Comparison of ENCODE assay signal across 16 cellular contexts in genomic region chr19:54434862-54435174, GRCh38. TPM values are rescaled to one million over a fixed set of nuclear protein-coding genes. Genes with fewer than 3 reads are reported as not detected.
DNase-seq lines count a peak whose midpoint lies in the region; ATAC-seq, FAIRE-seq and TF ChIP-seq lines count a peak whose summit lies in the region.
"Had no signal": no experiment of that assay in that cellular context is flagged by ENCODE, and none has a peak within 500 bp of the region (broad histone marks: within the 10 kb centered on the region; RNA-seq: fewer than 3 reads in every experiment).

No MANE protein-coding gene starts in this region.

- TF ChIP-seq POLR2A in gastroesophageal sphincter (IDR thresholded peaks at IDR 0.05) = no peak

- H3K4me1 ChIP-seq in gastroesophageal sphincter = peaks cover 0 to 65% (median 31%) of the 10 kb centered on the region in 3 donors

- no peak for TF ChIP-seq CTCF in gastroesophageal sphincter (IDR thresholded peaks at IDR 0.05)

- TF ChIP-seq EP300 in gastroesophageal sphincter (IDR thresholded peaks at IDR 0.05) = no peak

- H3K27me3 Mint-ChIP-seq in activated CD8-positive, alpha-beta memory T cell treated with anti-CD3 and anti-CD28 coated beads, Interleukin-2, amount 10 ng/mL, durations not matched to agents 7 days and 5 days = no peaks in the 10 kb centered on the region

- WGBS in gastroesophageal sphincter (ENCODE audit: low coverage in 1 of 2), 2 donors = 0% methylated on average over 1 of the region's 12 CpGs

- ATAC-seq in activated CD8-positive, alpha-beta memory T cell treated with anti-CD3 and anti-CD28 coated beads, Interleukin-2, amount 10 ng/mL, durations not matched to agents 7 days and 5 days = peak; percentile 16
- ATAC-seq in stimulated activated effector memory CD8-positive, alpha-beta T cell treated with anti-CD3 and anti-CD28 coated beads, Interleukin-12 subunit alpha, Interleukin-12 subunit beta, amount 100 ng/mL, for 72 hours = no peak
- ATAC-seq in gastroesophageal sphincter = no peak

- peak overlapping the region; percentile 54 for H3K27ac Mint-ChIP-seq in activated CD8-positive, alpha-beta memory T cell treated with anti-CD3 and anti-CD28 coated beads, Interleukin-2, amount 10 ng/mL, durations not matched to agents 7 days and 5 days
- H3K27ac Mint-ChIP-seq in stimulated activated effector memory CD8-positive, alpha-beta T cell treated with anti-CD3 and anti-CD28 coated beads, Interleukin-12 subunit alpha, Interleukin-12 subunit beta, amount 100 ng/mL, for 72 hours = peak overlapping the region; percentile 32

- peaks cover 13% of the 10 kb centered on the region for H3K4me1 Mint-ChIP-seq in activated CD8-positive, alpha-beta memory T cell treated with anti-CD3 and anti-CD28 coated beads, Interleukin-2, amount 10 ng/mL, durations not matched to agents 7 days and 5 days
- H3K4me1 Mint-ChIP-seq in stimulated activated effector memory CD8-positive, alpha-beta T cell treated with anti-CD3 and anti-CD28 coated beads, Interleukin-12 subunit alpha, Interleukin-12 subunit beta, amount 100 ng/mL, for 72 hours = peaks cover 25% of the 10 kb centered on the region

- FAIRE-seq in RCC 7860 (lab: Jason Lieb, UNC) = no peak
- FAIRE-seq: bronchial epithelial cell had no signal

- H3K27ac ChIP-seq in gastroesophageal sphincter = no peak overlapping the region
- H3K27ac ChIP-seq: testis had no signal

- H3K4me3 ChIP-seq in gastroesophageal sphincter = no peak overlapping the region
- H3K4me3 ChIP-seq: testis had no signal

- CTCF ChIA-PET in activated CD8-positive, alpha-beta memory T cell treated with anti-CD3 and anti-CD28 coated beads, Interleukin-2, amount 10 ng/mL, durations not matched to agents 7 days and 5 days (lab: Charles Lee) = interaction anchor here (0.7 kb wide), 1 partner anchor 14 kb away, joined by 3 read pairs; the partner anchor contains the start of gene LENG8

- H3K9me3 ChIP-seq in gastroesophageal sphincter = no peaks in the 10 kb centered on the region
- H3K9me3 ChIP-seq: testis had no signal

- H3K36me3 ChIP-seq in gastroesophageal sphincter = peaks cover 0 to 6% of the 10 kb centered on the region in 2 donors

- H3K4me3 Mint-ChIP-seq in activated CD8-positive, alpha-beta memory T cell treated with anti-CD3 and anti-CD28 coated beads, Interleukin-2, amount 10 ng/mL, durations not matched to agents 7 days and 5 days = no peak overlapping the region
- peak overlapping the region; percentile 28 for H3K4me3 Mint-ChIP-seq in stimulated activated effector memory CD8-positive, alpha-beta T cell treated with anti-CD3 and anti-CD28 coated beads, Interleukin-12 subunit alpha, Interleukin-12 subunit beta, amount 100 ng/mL, for 72 hours

- H3K9me3 Mint-ChIP-seq in activated CD8-positive, alpha-beta memory T cell treated with anti-CD3 and anti-CD28 coated beads, Interleukin-2, amount 10 ng/mL, durations not matched to agents 7 days and 5 days (ENCODE audit: low read depth) = no peaks in the 10 kb centered on the region
- H3K9me3 Mint-ChIP-seq in stimulated activated effector memory CD8-positive, alpha-beta T cell treated with anti-CD3 and anti-CD28 coated beads, Interleukin-12 subunit alpha, Interleukin-12 subunit beta, amount 100 ng/mL, for 72 hours = no peaks in the 10 kb centered on the region

- peaks cover 4% of the 10 kb centered on the region for H3K36me3 Mint-ChIP-seq in activated CD8-positive, alpha-beta memory T cell treated with anti-CD3 and anti-CD28 coated beads, Interleukin-2, amount 10 ng/mL, durations not matched to agents 7 days and 5 days
- H3K36me3 Mint-ChIP-seq in stimulated activated effector memory CD8-positive, alpha-beta T cell treated with anti-CD3 and anti-CD28 coated beads, Interleukin-12 subunit alpha, Interleukin-12 subunit beta, amount 100 ng/mL, for 72 hours = peaks cover 18% of the 10 kb centered on the region

- peaks cover 27% of the 10 kb centered on the region for H3K27me3 ChIP-seq in gastroesophageal sphincter
- H3K27me3 ChIP-seq: testis had no signal

- DNase-seq in activated CD8-positive, alpha-beta memory T cell treated with anti-CD3 and anti-CD28 coated beads, Interleukin-2, amount 10 ng/mL, durations not matched to agents 7 days and 5 days = peak; percentile 50
- no peak for DNase-seq in activated CD8-positive, alpha-beta memory T cell treated with anti-CD3 and anti-CD28 coated beads, Interleukin-2, amount 50 U/mL, for 4 hours
- peak; percentile 14 for DNase-seq in NCI-H2171 (lab: John Stamatoyannopoulos, UW)
- peak; percentile 45 for DNase-seq in ecto neural progenitor cell (ENCODE audit: low spot score)
- no peak for DNase-seq in stimulated activated effector memory CD8-positive, alpha-beta T cell treated with anti-CD3 and anti-CD28 coated beads, Interleukin-12 subunit alpha, Interleukin-12 subunit beta, amount 100 ng/mL, for 72 hours (ENCODE audit: low spot score in 2 of 2)
- no peak for DNase-seq in RCC 7860 (ENCODE audit: low spot score)
- DNase-seq in NCI-H2227 treated with DMSO at 0.1 percent for 48 hours (lab: John Stamatoyannopoulos, UW) = no peak
- DNase-seq: activated CD4-positive, alpha-beta T cell treated with anti-CD3 and anti-CD28 coated beads, Interleukin-2, amount 50 U/mL, for 1 hour; activated gamma-delta T cell treated with Interleukin-2 at 50 U/mL for 16 hours; DMS53; effector memory CD4-positive, alpha-beta T cell; NCI-H2029; NCI-H526 treated with DMSO at 0.1 percent for 48 hours; testis had no signal

RNA-seq across cellular contexts. Expression of gene LENG8, which starts 14.2 kb away (rescaled TPM):
- total RNA-seq in activated CD8-positive, alpha-beta memory T cell treated with anti-CD3 and anti-CD28 coated beads, Interleukin-2, amount 10 ng/mL, durations not matched to agents 7 days and 5 days = 100 to 1,000 TPM; 191 to 282 TPM
- total RNA-seq in gastroesophageal sphincter = 100 to 1,000 TPM in 2 of 4 donors, 10 to 100 TPM in 2; 25.4 to 215 (median 80.9) TPM

RNA-seq across cellular contexts. Expression of gene TTYH1, which starts 19.6 kb away (rescaled TPM):
- 1 to 10 TPM in 1 of 2 experiments, under 1 TPM in 1; 0.93 to 1.2 TPM for total RNA-seq in activated CD8-positive, alpha-beta memory T cell treated with anti-CD3 and anti-CD28 coated beads, Interleukin-2, amount 10 ng/mL, durations not matched to agents 7 days and 5 days
- 10 to 100 TPM in 1 of 4 donors, 1 to 10 TPM in 3; 1.2 to 19.8 (median 5.5) TPM for total RNA-seq in gastroesophageal sphincter
- total RNA-seq: bronchial epithelial cell had no signal

RNA-seq across cellular contexts. Expression of gene LENG9, which starts 28.8 kb away (rescaled TPM):
- total RNA-seq in activated CD8-positive, alpha-beta memory T cell treated with anti-CD3 and anti-CD28 coated beads, Interleukin-2, amount 10 ng/mL, durations not matched to agents 7 days and 5 days = 1 to 10 TPM; 6.3 to 7.2 TPM
- total RNA-seq in gastroesophageal sphincter = 1 to 10 TPM; 2.6 to 9.1 (median 4.5) TPM

RNA-seq across cellular contexts. Expression of gene CDC42EP5, which starts 38.3 kb away (rescaled TPM):
- under 1 TPM in 1 of 2 experiments, not detected in 1; 0.61 TPM for total RNA-seq in activated CD8-positive, alpha-beta memory T cell treated with anti-CD3 and anti-CD28 coated beads, Interleukin-2, amount 10 ng/mL, durations not matched to agents 7 days and 5 days
- 10 to 100 TPM in 3 of 4 donors, 1 to 10 TPM in 1; 4.2 to 24.1 (median 12.8) TPM for total RNA-seq in gastroesophageal sphincter

Comparison
In these comparisons a context has a peak if more than half of its experiments do, and no peak if none do; other contexts are left out.
1. DNase-seq: peak in activated CD8-positive, alpha-beta memory T cell treated with anti-CD3 and anti-CD28 coated beads, Interleukin-2, amount 10 ng/mL, durations not matched to agents 7 days and 5 days (single experiment), NCI-H2171 (single experiment) and ecto neural progenitor cell (single experiment); none in activated CD8-positive, alpha-beta memory T cell treated with anti-CD3 and anti-CD28 coated beads, Interleukin-2, amount 50 U/mL, for 4 hours (single experiment), stimulated activated effector memory CD8-positive, alpha-beta T cell treated with anti-CD3 and anti-CD28 coated beads, Interleukin-12 subunit alpha, Interleukin-12 subunit beta, amount 100 ng/mL, for 72 hours (0 of 2), RCC 7860 (single experiment) and NCI-H2227 treated with DMSO at 0.1 percent for 48 hours (single experiment).